ENCODE assay signal across 23 cellular contexts in genomic region chr10:13003781-13004180, GRCh38.
"Had no signal": no experiment of that assay in that cellular context is flagged by ENCODE, and none has a peak within 500 bp of the region (broad histone marks: within the 10 kb centered on the region; RNA-seq: fewer than 3 reads in every experiment).

No MANE protein-coding gene starts in this region.

- H3K27ac Mint-ChIP-seq: activated CD4-positive, alpha-beta memory T cell treated with anti-CD3 and anti-CD28 coated beads, Interleukin-2, amount 10 ng/mL, durations not matched to agents 7 days and 5 days; activated CD4-positive, alpha-beta T cell treated with anti-CD3 and anti-CD28 coated beads, Interleukin-2, amount 10 ng/mL, durations not matched to agents 24 days and 14 days; activated naive CD8-positive, alpha-beta T cell treated with anti-CD3 and anti-CD28 coated beads, Interleukin-2, amount 50 U/mL, for 24 hours; activated T-cell treated with anti-CD3 and anti-CD28 coated beads, Interleukin-2, amount 50 U/mL, for 72 hours; brain; dendritic cell treated with granulocyte-macrophage colony-stimulating factor and Interleukin-4, amounts not matched to agents 40 ng/mL and 50 ng/mL, for 4 days; immature natural killer cell; natural killer cell treated with Interleukin-12 subunit alpha and Interleukin-12 subunit beta and Interleukin-15 and Interleukin-18, amount 100 ng/mL, for 72 hours; stimulated activated naive CD8-positive, alpha-beta T cell treated with anti-CD3 and anti-CD28 coated beads, Interleukin-15, Interleukin-2, amounts not matched to agents 100 ng/mL and 50 ng/mL, for 24 hours had no signal

- H3K4me3 ChIP-seq: left ventricle myocardium inferior, ovary, thyroid gland had no signal

- H3K9me3 Mint-ChIP-seq: activated CD4-positive, alpha-beta memory T cell treated with anti-CD3 and anti-CD28 coated beads, Interleukin-2, amount 10 ng/mL, durations not matched to agents 7 days and 5 days; activated naive CD8-positive, alpha-beta T cell treated with anti-CD3 and anti-CD28 coated beads, Interleukin-2, amount 50 U/mL, for 24 hours; dendritic cell treated with granulocyte-macrophage colony-stimulating factor and Interleukin-4, amounts not matched to agents 40 ng/mL and 50 ng/mL, for 4 days; natural killer cell treated with Interleukin-12 subunit alpha and Interleukin-12 subunit beta and Interleukin-15 and Interleukin-18, amount 100 ng/mL, for 72 hours; stimulated activated naive CD8-positive, alpha-beta T cell treated with anti-CD3 and anti-CD28 coated beads, Interleukin-15, Interleukin-2, amounts not matched to agents 100 ng/mL and 50 ng/mL, for 24 hours had no signal

- H3K4me1 Mint-ChIP-seq: immature natural killer cell had no signal

- DNase-seq: activated CD4-positive, alpha-beta memory T cell treated with anti-CD3 and anti-CD28 coated beads, Interleukin-2, amount 10 ng/mL, durations not matched to agents 7 days and 5 days; activated CD4-positive, alpha-beta T cell treated with anti-CD3 and anti-CD28 coated beads, Interleukin-2, amount 10 ng/mL, durations not matched to agents 24 days and 14 days; activated effector memory CD4-positive, alpha-beta T cell treated with Interleukin-2 at 50 U/mL for 16 hours; activated naive CD4-positive, alpha-beta T cell treated with anti-CD3 and anti-CD28 coated beads, Interleukin-2, amount 50 U/mL, for 16 hours; activated naive CD8-positive, alpha-beta T cell treated with anti-CD3 and anti-CD28 coated beads, Interleukin-2, amount 50 U/mL, for 24 hours; activated T-cell treated with anti-CD3 and anti-CD28 coated beads, Interleukin-2, amount 50 U/mL, for 72 hours; effector CD8-positive, alpha-beta T cell; erythroblast; immature natural killer cell; kidney glomerular epithelial cell; left ventricle myocardium inferior; midbrain; ovary; right cardiac atrium; stimulated activated CD4-positive, alpha-beta T cell treated with anti-CD3 and anti-CD28 coated beads, Interleukin-12 subunit alpha, Interleukin-12 subunit beta, amount 100 ng/mL, for 4 hours; stimulated activated CD4-positive, alpha-beta T cell treated with anti-CD3 and anti-CD28 coated beads, Interleukin-4, amount 100 ng/mL, for 4 hours; thyroid gland had no signal

- H3K4me3 Mint-ChIP-seq: activated CD4-positive, alpha-beta memory T cell treated with anti-CD3 and anti-CD28 coated beads, Interleukin-2, amount 10 ng/mL, durations not matched to agents 7 days and 5 days; activated CD4-positive, alpha-beta T cell treated with anti-CD3 and anti-CD28 coated beads, Interleukin-2, amount 10 ng/mL, durations not matched to agents 24 days and 14 days; activated naive CD8-positive, alpha-beta T cell treated with anti-CD3 and anti-CD28 coated beads, Interleukin-2, amount 50 U/mL, for 24 hours; activated T-cell treated with anti-CD3 and anti-CD28 coated beads, Interleukin-2, amount 50 U/mL, for 72 hours; dendritic cell treated with granulocyte-macrophage colony-stimulating factor and Interleukin-4, amounts not matched to agents 40 ng/mL and 50 ng/mL, for 4 days; immature natural killer cell; natural killer cell treated with Interleukin-12 subunit alpha and Interleukin-12 subunit beta and Interleukin-15 and Interleukin-18, amount 100 ng/mL, for 72 hours; stimulated activated naive CD8-positive, alpha-beta T cell treated with anti-CD3 and anti-CD28 coated beads, Interleukin-15, Interleukin-2, amounts not matched to agents 100 ng/mL and 50 ng/mL, for 24 hours had no signal

- H3K36me3 Mint-ChIP-seq: brain; immature natural killer cell; natural killer cell treated with Interleukin-12 subunit alpha and Interleukin-12 subunit beta and Interleukin-15 and Interleukin-18, amount 100 ng/mL, for 72 hours had no signal

- H3K27ac ChIP-seq: left ventricle myocardium inferior, neutrophil, ovary, thyroid gland, VCaP had no signal
